In the genomic region with DNA sequence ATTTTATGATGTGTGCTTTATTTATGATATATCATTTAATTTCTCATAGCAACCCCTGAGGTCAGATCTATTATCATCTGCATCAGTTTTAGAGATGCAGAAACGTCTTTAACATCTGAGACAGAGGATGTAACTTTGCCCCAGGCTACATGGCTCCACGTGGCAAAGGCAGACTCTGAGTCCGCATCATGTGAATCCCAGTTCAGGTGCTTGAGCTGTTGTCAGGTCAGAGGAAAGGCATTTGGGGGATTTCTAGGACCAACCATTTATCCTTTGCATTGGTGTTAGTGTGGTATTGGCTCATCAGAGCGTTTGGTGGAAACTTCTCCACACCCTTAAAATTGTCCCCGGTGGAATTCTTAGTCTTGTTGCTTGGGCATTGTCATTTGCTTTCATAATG, we compare ENCODE assay signal across 24 cellular contexts. TPM values are rescaled to one million over a fixed set of nuclear protein-coding genes. Genes with fewer than 3 reads are reported as not detected.
"Had no signal": no experiment of that assay in that cellular context is flagged by ENCODE, and none has a peak within 500 bp of the region (broad histone marks: within the 10 kb centered on the region; RNA-seq: fewer than 3 reads in every experiment).

No MANE protein-coding gene starts in this region.

- H3K27me3 ChIP-seq: brain microvascular endothelial cell, dorsolateral prefrontal cortex, esophagus squamous epithelium had no signal

- H3K4me3 ChIP-seq: coronary artery, dorsolateral prefrontal cortex, esophagus squamous epithelium had no signal

- H3K27ac ChIP-seq: brain microvascular endothelial cell, coronary artery, epithelial cell of prostate, esophagus squamous epithelium had no signal

- H3K36me3 ChIP-seq: brain microvascular endothelial cell, esophagus squamous epithelium had no signal

- DNase-seq: activated CD4-positive, alpha-beta T cell treated with anti-CD3 and anti-CD28 coated beads for 1 hour; activated CD4-positive, alpha-beta T cell treated with anti-CD3 and anti-CD28 coated beads for 4 hours; activated CD4-positive, alpha-beta T cell treated with anti-CD3 and anti-CD28 coated beads, Interleukin-2, amount 10 ng/mL, durations not matched to agents 7 days and 5 days; activated CD4-positive, alpha-beta T cell treated with anti-CD3 and anti-CD28 coated beads, Interleukin-2, amount 50 U/mL, for 4 hours; activated CD8-positive, alpha-beta memory T cell treated with anti-CD3 and anti-CD28 coated beads for 24 hours; activated CD8-positive, alpha-beta T cell treated with anti-CD3 and anti-CD28 coated beads for 36 hours; activated effector memory CD4-positive, alpha-beta T cell treated with Interleukin-2 at 50 U/mL for 16 hours; activated gamma-delta T cell treated with Interleukin-2 at 50 U/mL for 16 hours; activated naive CD4-positive, alpha-beta T cell treated with anti-CD3 and anti-CD28 coated beads, Interleukin-2, amount 50 U/mL, for 16 hours; activated naive CD4-positive, alpha-beta T cell treated with Interleukin-2 at 50 U/mL for 16 hours; activated T-cell treated with anti-CD3 and anti-CD28 coated beads, Interleukin-2, amount 50 U/mL, for 4 hours; amniotic stem cell; anterior cingulate cortex; brain microvascular endothelial cell; dorsolateral prefrontal cortex; effector memory CD8-positive, alpha-beta T cell; esophagus squamous epithelium; T-helper 1 cell; T-helper 2 cell had no signal

- ATAC-seq: activated CD8-positive, alpha-beta T cell treated with anti-CD3 and anti-CD28 coated beads for 36 hours; activated T-cell treated with anti-CD3 and anti-CD28 coated beads, Interleukin-2, amount 50 U/mL, for 4 hours; activated T-helper 17 cell treated with anti-CD3 and anti-CD28 coated beads, Interleukin-2, amount 50 U/mL, for 72 hours; effector memory CD8-positive, alpha-beta T cell; WTC11 had no signal

- H3K4me1 ChIP-seq: esophagus squamous epithelium had no signal

- H3K9me3 ChIP-seq: esophagus squamous epithelium had no signal

RNA-seq across cellular contexts. Expression of gene CACNA2D3, which starts 10.8 kb away (rescaled TPM):
- total RNA-seq: activated CD4-positive, alpha-beta T cell treated with anti-CD3 and anti-CD28 coated beads, Interleukin-2, amount 10 ng/mL, durations not matched to agents 7 days and 5 days; activated CD8-positive, alpha-beta T cell treated with anti-CD3 and anti-CD28 coated beads for 36 hours; activated T-cell treated with anti-CD3 and anti-CD28 coated beads, Interleukin-2, amount 50 U/mL, for 4 hours; activated T-helper 17 cell treated with anti-CD3 and anti-CD28 coated beads, Interleukin-2, amount 50 U/mL, for 72 hours; bronchial epithelial cell had no signal
